1 cellular context compared by ENCODE assay signal in genomic region chr20:40506567-40506966, GRCh38.
A peak's percentile ranks its signal among the peaks of the same experiment; 100 is the strongest.
TF ChIP-seq lines count a peak whose summit lies in the region.

No MANE protein-coding gene starts in this region.

TF ChIP-seq in K562, 482 proteins besides CTCF, POLR2A, EP300 and RAD21 (continued from another document and continues in another):
- TF ChIP-seq, protein P1, sequence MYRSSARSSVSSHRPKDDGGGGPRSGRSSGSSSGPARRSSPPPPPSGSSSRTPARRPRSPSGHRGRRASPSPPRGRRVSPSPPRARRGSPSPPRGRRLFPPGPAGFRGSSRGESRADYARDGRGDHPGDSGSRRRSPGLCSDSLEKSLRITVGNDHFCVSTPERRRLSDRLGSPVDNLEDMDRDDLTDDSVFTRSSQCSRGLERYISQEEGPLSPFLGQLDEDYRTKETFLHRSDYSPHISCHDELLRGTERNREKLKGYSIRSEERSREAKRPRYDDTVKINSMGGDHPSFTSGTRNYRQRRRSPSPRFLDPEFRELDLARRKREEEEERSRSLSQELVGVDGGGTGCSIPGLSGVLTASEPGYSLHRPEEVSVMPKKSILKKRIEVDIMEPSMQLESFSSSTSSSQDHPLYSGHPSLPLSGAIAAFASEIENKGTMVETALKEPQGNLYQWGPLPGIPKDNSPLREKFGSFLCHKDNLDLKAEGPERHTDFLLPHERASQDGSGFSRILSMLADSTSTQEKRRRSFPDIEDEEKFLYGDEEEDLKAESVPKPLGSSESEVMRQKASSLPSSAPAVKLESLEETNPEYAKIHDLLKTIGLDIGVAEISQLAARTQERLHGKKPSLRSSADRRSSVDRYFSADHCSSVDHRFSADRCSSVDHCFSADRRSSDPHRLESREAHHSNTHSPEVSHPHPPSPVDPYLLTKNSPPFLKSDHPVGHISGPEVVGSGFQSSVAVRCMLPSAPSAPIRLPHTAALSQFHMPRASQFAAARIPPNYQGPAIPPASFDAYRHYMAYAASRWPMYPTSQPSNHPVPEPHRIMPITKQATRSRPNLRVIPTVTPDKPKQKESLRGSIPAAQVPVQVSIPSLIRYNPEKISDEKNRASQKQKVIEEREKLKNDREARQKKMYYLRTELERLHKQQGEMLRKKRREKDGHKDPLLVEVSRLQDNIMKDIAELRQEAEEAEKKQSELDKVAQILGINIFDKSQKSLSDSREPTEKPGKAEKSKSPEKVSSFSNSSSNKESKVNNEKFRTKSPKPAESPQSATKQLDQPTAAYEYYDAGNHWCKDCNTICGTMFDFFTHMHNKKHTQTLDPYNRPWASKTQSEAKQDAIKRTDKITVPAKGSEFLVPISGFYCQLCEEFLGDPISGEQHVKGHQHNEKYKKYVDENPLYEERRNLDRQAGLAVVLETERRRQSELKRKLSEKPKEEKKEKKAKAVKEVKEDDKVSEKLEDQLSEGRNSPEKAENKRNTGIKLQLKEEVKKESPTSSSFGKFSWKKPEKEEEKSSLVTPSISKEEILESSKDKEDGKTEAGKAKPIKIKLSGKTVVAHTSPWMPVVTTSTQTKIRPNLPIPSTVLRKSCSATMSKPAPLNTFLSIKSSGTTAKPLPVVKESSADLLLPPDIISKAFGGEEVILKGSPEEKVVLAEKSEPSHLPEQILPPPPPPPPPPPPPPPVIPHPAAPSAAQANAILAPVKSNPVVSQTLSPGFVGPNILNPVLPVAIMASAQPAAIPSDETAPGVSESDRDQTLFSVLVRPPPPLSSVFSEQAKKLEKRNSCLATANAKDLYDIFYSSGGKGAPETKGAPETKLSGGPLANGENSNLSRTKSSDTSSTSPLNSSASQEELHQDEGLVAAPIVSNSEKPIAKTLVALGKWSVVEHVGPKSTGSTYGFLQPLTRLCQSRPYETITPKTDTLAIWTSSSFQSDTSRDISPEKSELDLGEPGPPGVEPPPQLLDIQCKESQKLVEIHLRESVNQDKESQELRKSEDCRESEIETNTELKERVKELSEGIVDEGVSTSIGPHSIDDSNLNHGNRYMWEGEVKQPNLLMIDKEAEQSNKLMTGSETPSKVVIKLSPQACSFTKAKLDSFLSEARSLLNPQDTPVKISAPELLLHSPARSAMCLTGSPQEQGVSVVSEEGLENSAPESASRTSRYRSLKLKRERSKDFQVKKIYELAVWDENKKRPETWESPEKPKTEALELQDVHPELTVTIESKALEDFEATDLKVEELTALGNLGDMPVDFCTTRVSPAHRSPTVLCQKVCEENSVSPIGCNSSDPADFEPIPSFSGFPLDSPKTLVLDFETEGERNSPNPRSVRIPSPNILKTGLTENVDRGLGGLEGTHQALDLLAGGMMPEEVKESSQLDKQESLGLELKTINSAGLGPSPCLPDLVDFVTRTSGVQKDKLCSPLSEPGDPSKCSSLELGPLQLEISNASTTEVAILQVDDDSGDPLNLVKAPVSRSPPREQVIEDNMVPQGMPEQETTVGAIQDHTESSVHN (IDR thresholded peaks at IDR 0.05; ENCODE audit: borderline replicate concordance in 1 of 2, low read depth in 1 of 2), result no peak
- TF ChIP-seq ZNF740 (CRISPR knock-in tag; IDR thresholded peaks at IDR 0.05) (no peak), ZNF740 (tag; IDR thresholded peaks at IDR 0.05) (no peak), CBFA2T2 (conservative IDR thresholded peaks at IDR 0.05) (peak; percentile 57), C11orf30 (IDR thresholded peaks at IDR 0.05; ENCODE audit: low read depth) (no peak), ZBTB2 (IDR thresholded peaks at IDR 0.05) (no peak), RBM15 (IDR thresholded peaks at IDR 0.05; ENCODE audit: insufficient read depth, low read length) (no peak), SMARCA5 (IDR thresholded peaks at IDR 0.05) (no peak), ZC3H11A (IDR thresholded peaks at IDR 0.05; ENCODE audit: low read depth, low read length) (no peak), POLR3A (IDR thresholded peaks at IDR 0.05; ENCODE audit: borderline replicate concordance, extremely low read depth, insufficient read depth, insufficient read length) (no peak), AFF4 (CRISPR knock-in tag; IDR thresholded peaks at IDR 0.05) (no peak), CC2D1A (IDR thresholded peaks at IDR 0.05) (no peak), HDAC3 (IDR thresholded peaks at IDR 0.05; ENCODE audit: borderline replicate concordance, partially characterized antibody) (no peak), TGIF2 (CRISPR knock-in tag; IDR thresholded peaks at IDR 0.05) (no peak), RFX7 (CRISPR knock-in tag; IDR thresholded peaks at IDR 0.05) (no peak), KAT7 (CRISPR knock-in tag; IDR thresholded peaks at IDR 0.05; ENCODE audit: borderline replicate concordance) (no peak), ZNF436 (CRISPR knock-in tag; IDR thresholded peaks at IDR 0.05) (no peak), ZNF311 (CRISPR knock-in tag; IDR thresholded peaks at IDR 0.05) (no peak), TAF7 (tag; IDR thresholded peaks at IDR 0.05) (no peak), ZNF217 (CRISPR knock-in tag; IDR thresholded peaks at IDR 0.05) (no peak), SRSF7 (optimal IDR thresholded peaks at IDR 0.05; ENCODE audit: low read depth, low read length) (no peak), BHLHE40 (IDR thresholded peaks at IDR 0.05; ENCODE audit: low read length) (peak; percentile 90), CREB3L1 (IDR thresholded peaks at IDR 0.05; ENCODE audit: borderline replicate concordance, low read depth) (no peak), ETS1 (conservative IDR thresholded peaks at IDR 0.05; ENCODE audit: control insufficient read depth, low read depth, low read length) (no peak), ZNF24 (IDR thresholded peaks at IDR 0.05) (no peak), MLX (CRISPR knock-in tag; conservative IDR thresholded peaks at IDR 0.05) (no peak), TOE1 (IDR thresholded peaks at IDR 0.05; ENCODE audit: borderline replicate concordance) (peak; percentile 90), TOE1 (CRISPR knock-in tag; IDR thresholded peaks at IDR 0.05; ENCODE audit: borderline replicate concordance, low read depth) (no peak), SMARCB1 (IDR thresholded peaks at IDR 0.05; ENCODE audit: insufficient read length, low read depth) (no peak)
- TF ChIP-seq, protein P2, sequence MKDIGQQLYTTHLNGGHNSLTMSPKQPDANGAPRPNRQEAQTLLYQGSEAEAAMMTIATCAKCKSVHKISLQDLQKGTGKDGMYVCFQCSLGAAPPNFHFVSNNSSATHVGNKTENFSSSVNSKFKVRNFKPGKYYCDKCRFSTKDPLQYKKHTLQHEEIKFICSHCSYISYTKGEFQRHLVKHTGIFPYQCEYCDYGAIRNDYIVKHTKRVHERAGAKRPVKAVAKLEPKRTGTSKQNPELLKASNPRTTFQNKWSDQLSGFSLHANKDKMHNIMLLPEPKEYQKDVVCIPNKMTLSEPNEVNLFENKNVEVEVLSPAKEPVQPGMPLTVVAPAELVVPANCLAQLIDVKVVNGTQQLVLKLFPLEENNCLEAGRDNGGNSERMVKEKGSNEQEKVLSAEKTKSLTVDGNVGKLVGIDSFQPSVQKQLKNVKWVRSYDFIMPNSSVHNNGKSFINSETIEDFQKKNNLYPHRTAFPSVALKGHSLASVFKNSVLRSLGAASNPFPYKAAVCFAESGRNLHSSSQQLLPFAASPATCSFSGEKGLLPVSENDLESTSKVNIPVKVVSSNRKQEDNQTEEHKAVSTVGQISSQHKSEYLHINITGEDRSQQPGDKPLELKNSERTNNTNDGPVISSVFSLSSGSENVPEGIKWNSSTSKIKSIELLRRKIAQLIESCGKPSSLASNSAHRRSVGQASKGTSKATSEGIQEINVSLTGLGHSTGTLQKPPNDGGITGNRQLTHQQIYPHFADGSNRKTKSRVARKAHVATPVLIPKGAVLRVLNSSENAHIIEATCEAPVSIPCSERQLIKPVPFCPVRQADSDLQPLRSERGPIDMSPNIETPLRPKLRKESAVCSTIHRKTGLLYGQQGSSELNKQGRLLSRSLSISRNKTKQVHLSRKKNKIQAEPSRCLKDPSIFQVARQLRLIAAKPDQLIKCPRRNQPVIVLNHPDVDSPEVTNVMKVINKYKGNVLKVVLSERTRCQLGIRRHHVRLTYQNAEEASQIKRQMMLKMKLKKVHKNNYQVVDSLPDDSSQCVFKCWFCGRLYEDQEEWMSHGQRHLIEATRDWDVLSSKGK (CRISPR knock-in tag; IDR thresholded peaks at IDR 0.05), result no peak
- TF ChIP-seq, protein P3, sequence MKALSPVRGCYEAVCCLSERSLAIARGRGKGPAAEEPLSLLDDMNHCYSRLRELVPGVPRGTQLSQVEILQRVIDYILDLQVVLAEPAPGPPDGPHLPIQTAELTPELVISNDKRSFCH (CRISPR knock-in tag; IDR thresholded peaks at IDR 0.05), result no peak
- TF ChIP-seq, protein P3 (tag; IDR thresholded peaks at IDR 0.05), result no peak
- TF ChIP-seq, protein P4, sequence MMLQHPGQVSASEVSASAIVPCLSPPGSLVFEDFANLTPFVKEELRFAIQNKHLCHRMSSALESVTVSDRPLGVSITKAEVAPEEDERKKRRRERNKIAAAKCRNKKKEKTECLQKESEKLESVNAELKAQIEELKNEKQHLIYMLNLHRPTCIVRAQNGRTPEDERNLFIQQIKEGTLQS (IDR thresholded peaks at IDR 0.05), result peak; percentile 64
- TF ChIP-seq, protein P4 (CRISPR knock-in tag; conservative IDR thresholded peaks at IDR 0.05), result no peak
